Comparison of ENCODE assay signal across 1 cellular context in genomic region chr9:98056403-98057094, GRCh38.
TF ChIP-seq lines count a peak whose summit lies in the region.

NANS (plus strand) TSS chr9:98056732; CDS start chr9:98056809, 77 bp downstream.

TF ChIP-seq in HepG2, 621 proteins besides CTCF, POLR2A, EP300 and RAD21 (continued from another document and continues in another):
- TF ChIP-seq TBP (CRISPR knock-in tag; IDR thresholded peaks at IDR 0.05) (peak; percentile 65; the same call in 1 of the 2 replicates), BCL3 (CRISPR knock-in tag; IDR thresholded peaks at IDR 0.05) (peak; percentile 72; the same call in 1 of the 2 replicates), THAP11 (CRISPR knock-in tag; IDR thresholded peaks at IDR 0.05) (peak; percentile 70), SMARCE1 (IDR thresholded peaks at IDR 0.05; ENCODE audit: borderline replicate concordance) (no peak), SP5 (CRISPR knock-in tag; IDR thresholded peaks at IDR 0.05; ENCODE audit: borderline replicate concordance, low read depth) (0 out of 2 replicates have a peak, but pooled peaks have one; percentile 30), SMAD1 (CRISPR knock-in tag; IDR thresholded peaks at IDR 0.05; ENCODE audit: borderline replicate concordance, low read depth) (no peak), FOXC1 (CRISPR knock-in tag; IDR thresholded peaks at IDR 0.05; ENCODE audit: borderline replicate concordance) (0 out of 2 replicates have a peak, but pooled peaks have one; percentile 71), ZNF564 (CRISPR knock-in tag; IDR thresholded peaks at IDR 0.05) (peak; percentile 80; the same call in 1 of the 2 replicates), KLF12 (CRISPR knock-in tag; IDR thresholded peaks at IDR 0.05; ENCODE audit: borderline replicate concordance) (peak; percentile 33; the same call in 1 of the 2 replicates), GMEB2 (CRISPR knock-in tag; IDR thresholded peaks at IDR 0.05; ENCODE audit: low read depth) (peak; percentile 63; the same call in 1 of the 2 replicates), ZNF275 (CRISPR knock-in tag; IDR thresholded peaks at IDR 0.05; ENCODE audit: borderline replicate concordance) (peak; percentile 85), ZNF646 (CRISPR knock-in tag; IDR thresholded peaks at IDR 0.05) (no peak), RBAK (CRISPR knock-in tag; IDR thresholded peaks at IDR 0.05) (no peak), ZGPAT (CRISPR knock-in tag; IDR thresholded peaks at IDR 0.05) (peak; percentile 83), ZNF136 (CRISPR knock-in tag; IDR thresholded peaks at IDR 0.05; ENCODE audit: low read depth) (0 out of 2 replicates have a peak, but pooled peaks have one; percentile 49), CEBPG (CRISPR knock-in tag; IDR thresholded peaks at IDR 0.05) (peak; percentile 45; the same call in 1 of the 2 replicates), ZNF547 (CRISPR knock-in tag; IDR thresholded peaks at IDR 0.05) (peak; percentile 85; the same call in 1 of the 2 replicates), KDM1A (CRISPR knock-in tag; IDR thresholded peaks at IDR 0.05) (no peak), BRCA1 (CRISPR knock-in tag; IDR thresholded peaks at IDR 0.05) (no peak; the same call in 1 of the 2 replicates), ZNF558 (CRISPR knock-in tag; IDR thresholded peaks at IDR 0.05; ENCODE audit: borderline replicate concordance) (no peak; the same call in 1 of the 2 replicates), LRRFIP1 (CRISPR knock-in tag; conservative IDR thresholded peaks at IDR 0.05) (0 out of 2 replicates have a peak, but pooled peaks have one; percentile 34), HNRNPK (IDR thresholded peaks at IDR 0.05; ENCODE audit: low read depth, low read length, poor library complexity, severe bottlenecking) (peak; percentile 30), ZNF678 (CRISPR knock-in tag; IDR thresholded peaks at IDR 0.05) (0 out of 2 replicates have a peak, but pooled peaks have one; percentile 56), MATR3 (CRISPR knock-in tag; IDR thresholded peaks at IDR 0.05) (no peak), ZNF644 (CRISPR knock-in tag; IDR thresholded peaks at IDR 0.05; ENCODE audit: low read depth) (peak; percentile 13; the same call in 1 of the 2 replicates), PAX8 (CRISPR knock-in tag; IDR thresholded peaks at IDR 0.05; ENCODE audit: borderline replicate concordance) (no peak), TGIF2 (CRISPR knock-in tag; IDR thresholded peaks at IDR 0.05) (0 out of 2 replicates have a peak, but pooled peaks have one; percentile 23), ZNF230 (CRISPR knock-in tag; IDR thresholded peaks at IDR 0.05) (peak; percentile 91), TARDBP (CRISPR knock-in tag; IDR thresholded peaks at IDR 0.05) (0 out of 2 replicates have a peak, but pooled peaks have one; percentile 45), POGZ (CRISPR knock-in tag; IDR thresholded peaks at IDR 0.05) (peak; percentile 63), ZNF879 (CRISPR knock-in tag; IDR thresholded peaks at IDR 0.05) (peak; percentile 71; the same call in 1 of the 2 replicates), REXO4 (CRISPR knock-in tag; IDR thresholded peaks at IDR 0.05; ENCODE audit: borderline replicate concordance) (peak; percentile 18; the same call in 1 of the 2 replicates), NR2F2 (IDR thresholded peaks at IDR 0.05; ENCODE audit: borderline replicate concordance, low read depth) (no peak), ZNF3 (CRISPR knock-in tag; IDR thresholded peaks at IDR 0.05) (no peak), ZNF720 (CRISPR knock-in tag; IDR thresholded peaks at IDR 0.05) (no peak), NFKB2 (CRISPR knock-in tag; IDR thresholded peaks at IDR 0.05; ENCODE audit: borderline replicate concordance) (peak; percentile 80; the same call in 1 of the 2 replicates), ZNF138 (CRISPR knock-in tag; IDR thresholded peaks at IDR 0.05; ENCODE audit: low read depth) (0 out of 2 replicates have a peak, but pooled peaks have one; percentile 35)
